Comparison of ENCODE assay signal across 28 cellular contexts in the genomic region with DNA sequence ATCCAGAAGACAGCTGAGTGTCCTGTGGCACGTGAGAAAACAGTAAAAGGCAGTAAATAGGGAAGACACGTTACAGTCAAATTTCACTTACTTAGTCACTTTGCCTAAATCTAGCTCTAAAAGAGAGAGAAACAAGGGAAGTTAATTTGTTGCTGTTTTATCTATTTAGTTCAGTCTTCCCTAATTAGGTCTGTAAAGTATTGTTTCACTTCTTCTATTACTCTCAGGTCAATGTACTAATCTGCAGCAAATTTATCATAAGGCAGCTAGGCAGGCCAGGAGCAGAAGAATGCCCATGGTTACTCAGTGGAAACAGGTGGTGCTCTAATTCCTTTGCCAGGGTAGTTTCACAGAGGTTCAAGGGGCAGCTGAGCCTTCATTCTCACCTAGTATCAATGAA.
"Had no signal": no experiment of that assay in that cellular context is flagged by ENCODE, and none has a peak within 500 bp of the region (broad histone marks: within the 10 kb centered on the region; RNA-seq: fewer than 3 reads in every experiment).

No MANE protein-coding gene starts in this region.

- ATAC-seq: activated CD4-positive, CD25-positive, alpha-beta regulatory T cell treated with anti-CD3 and anti-CD28 coated beads, Interleukin-2, amount 50 U/mL, for 24 hours; effector memory CD8-positive, alpha-beta T cell; gastrocnemius medialis; naive thymus-derived CD8-positive, alpha-beta T cell; pancreas; psoas muscle; stimulated activated effector memory CD8-positive, alpha-beta T cell treated with anti-CD3 and anti-CD28 coated beads, Interleukin-12 subunit alpha, Interleukin-12 subunit beta, amount 100 ng/mL, for 72 hours; stimulated activated naive CD8-positive, alpha-beta T cell treated with anti-CD3 and anti-CD28 coated beads, Interleukin-15, amount 100 ng/mL, for 72 hours had no signal

- H3K4me1 ChIP-seq: gastrocnemius medialis, left ventricle myocardium inferior, pancreas, psoas muscle, sigmoid colon had no signal

- H3K36me3 ChIP-seq: brain microvascular endothelial cell, gastrocnemius medialis, left ventricle myocardium inferior, pancreas, sigmoid colon, WERI-Rb-1 had no signal

- H3K9me3 ChIP-seq: gastrocnemius medialis, pancreas had no signal

- DNase-seq: activated CD4-positive, alpha-beta memory T cell treated with anti-CD3 and anti-CD28 coated beads for 36 hours; activated CD4-positive, alpha-beta T cell treated with anti-CD3 and anti-CD28 coated beads, Interleukin-2, amount 10 ng/mL, durations not matched to agents 24 days and 14 days; activated CD8-positive, alpha-beta memory T cell treated with anti-CD3 and anti-CD28 coated beads, Interleukin-2, amount 50 U/mL, for 4 hours; activated gamma-delta T cell; activated naive CD4-positive, alpha-beta T cell treated with anti-CD3 and anti-CD28 coated beads, Interleukin-2, amount 10 ng/mL, durations not matched to agents 7 days and 5 days; activated naive CD8-positive, alpha-beta T cell treated with anti-CD3 and anti-CD28 coated beads, Interleukin-2, amount 10 ng/mL, durations not matched to agents 7 days and 5 days; activated T-cell treated with anti-CD3 and anti-CD28 coated beads, Interleukin-2, amount 50 U/mL, for 24 hours; brain microvascular endothelial cell; dorsolateral prefrontal cortex; effector memory CD8-positive, alpha-beta T cell; erythroblast; gastrocnemius medialis; islet precursor cell; left ventricle myocardium inferior; naive thymus-derived CD8-positive, alpha-beta T cell; nucleus accumbens; pancreas; psoas muscle; sigmoid colon; small intestine; stimulated activated CD4-positive, alpha-beta T cell treated with anti-CD3 and anti-CD28 coated beads, Interleukin-4, amount 100 ng/mL, for 24 hours; stimulated activated naive CD8-positive, alpha-beta T cell treated with anti-CD3 and anti-CD28 coated beads, Interleukin-15, amount 100 ng/mL, for 72 hours; substantia nigra; WERI-Rb-1 had no signal

- H3K27ac ChIP-seq: brain microvascular endothelial cell, coronary artery, dorsolateral prefrontal cortex, gastrocnemius medialis, hepatocyte, left ventricle myocardium inferior, pancreas, psoas muscle, sigmoid colon, WERI-Rb-1 had no signal

- H3K4me3 ChIP-seq: coronary artery, dorsolateral prefrontal cortex, gastrocnemius medialis, hepatocyte, left ventricle myocardium inferior, pancreas, psoas muscle, sigmoid colon had no signal

- H3K27me3 ChIP-seq: brain microvascular endothelial cell, gastrocnemius medialis, hepatocyte, pancreas, sigmoid colon had no signal
